In the genomic region with DNA sequence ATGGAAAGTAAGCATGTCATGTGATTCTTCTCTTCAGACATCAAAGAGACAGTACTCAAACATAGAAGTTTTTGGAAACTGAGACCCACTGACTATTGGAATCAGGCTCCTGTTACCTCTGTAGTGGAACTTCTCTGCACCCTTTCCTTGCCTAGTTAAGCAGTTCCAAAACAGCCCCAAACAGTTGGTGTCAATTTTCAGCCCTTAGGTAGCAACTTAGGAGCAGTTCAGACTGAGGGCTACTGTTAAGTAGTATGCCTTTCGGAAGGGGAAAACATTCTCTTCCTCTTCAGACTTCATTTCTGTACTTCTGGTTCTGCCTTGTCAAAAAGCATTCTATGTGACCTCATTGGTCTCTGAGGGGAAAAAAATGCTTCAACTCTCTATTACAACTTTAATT, we compare ENCODE assay signal across 1 cellular context.
TF ChIP-seq lines count a peak whose summit lies in the region.

No MANE protein-coding gene starts in this region.

TF ChIP-seq in HEK293, 187 proteins besides CTCF, POLR2A, EP300 and RAD21 (continued from another document):
- TF ChIP-seq ZNF394 (tag by site-specific recombination; IDR thresholded peaks at IDR 0.05; ENCODE audit: borderline replicate concordance): no peak
TF ChIP-seq in HEK293: peak in this region for 3.
